8 cellular contexts compared by ENCODE assay signal in the genomic region with DNA sequence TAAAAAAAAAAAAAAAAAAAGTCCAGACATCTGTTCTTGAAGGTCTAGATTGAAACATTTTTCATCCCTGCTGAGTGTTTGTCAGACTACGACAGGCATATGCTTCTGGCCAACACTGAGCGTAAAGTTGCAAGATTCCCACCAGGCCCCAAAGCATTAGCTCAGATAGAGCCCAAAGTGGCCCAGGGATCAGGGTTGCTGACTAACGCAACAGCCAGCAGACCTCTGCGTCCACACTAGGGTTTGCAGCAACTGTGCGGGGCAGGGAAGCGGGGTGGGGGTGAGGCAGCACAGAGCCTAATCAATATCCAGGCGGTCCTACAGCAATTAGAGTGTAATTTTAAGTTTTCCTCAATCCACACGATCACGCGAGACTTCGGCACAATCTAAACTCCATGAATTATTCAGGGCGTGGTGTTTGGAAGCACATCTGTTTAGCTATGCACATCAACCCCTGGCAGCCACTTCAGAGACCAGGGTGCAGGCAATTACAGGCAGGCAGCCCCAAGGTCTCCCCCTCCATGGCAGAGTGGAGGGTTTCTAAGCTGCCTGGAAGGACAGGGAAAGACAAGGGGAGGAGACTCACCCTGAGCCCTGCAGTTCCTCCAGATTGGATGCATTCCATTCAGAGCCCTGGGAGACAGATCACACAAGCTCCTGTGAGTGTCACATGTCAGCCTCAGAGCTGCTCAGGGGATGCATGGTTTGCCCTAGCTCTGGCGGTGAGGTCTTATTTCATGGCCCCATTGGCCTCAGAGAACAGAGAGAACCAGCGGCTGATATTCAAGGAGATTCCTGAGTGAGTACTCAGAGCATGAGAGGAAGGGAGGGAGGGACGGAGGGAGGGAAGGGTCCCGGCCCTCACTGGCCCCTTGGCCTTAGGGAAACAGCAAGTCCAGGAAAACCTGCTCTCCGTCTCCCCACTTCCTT. TPM values are rescaled to one million over a fixed set of nuclear protein-coding genes. Genes with fewer than 3 reads are reported as not detected.
DNase-seq lines count a peak whose midpoint lies in the region; ATAC-seq and TF ChIP-seq lines count a peak whose summit lies in the region.

No MANE protein-coding gene starts in this region.

- H3K27me3 Mint-ChIP-seq in activated T-helper 17 cell treated with anti-CD3 and anti-CD28 coated beads, Interleukin-2, amount 50 U/mL, for 72 hours: no peaks in the 10 kb centered on the region

- H3K4me1 ChIP-seq in heart right ventricle (peaks cover 20 to 89% (median 62%) of the 10 kb centered on the region in 9 donors), rectal smooth muscle tissue (ENCODE audit: control insufficient read depth, insufficient read depth, low read length) (peaks cover 72% of the 10 kb centered on the region)

- H3K36me3 ChIP-seq in heart right ventricle: peaks cover 0 to 98% (median 51%) of the 10 kb centered on the region in 9 donors
- H3K36me3 ChIP-seq in rectal smooth muscle tissue (ENCODE audit: control insufficient read depth, insufficient read depth, low read length): peaks cover 17% of the 10 kb centered on the region

- H3K9me3 ChIP-seq in heart right ventricle: no peaks in the 10 kb centered on the region

- ATAC-seq in SK-N-SH treated with all-trans-retinoic acid at 6 μM for 48 hours: peak; percentile 87
- ATAC-seq in heart right ventricle: peak; percentile 18 to 67 (median 48)
- no peak for ATAC-seq in activated T-helper 17 cell treated with anti-CD3 and anti-CD28 coated beads, Interleukin-2, amount 50 U/mL, for 72 hours (replicated peaks)
- no peak for ATAC-seq in HG02759 (IDR thresholded peaks at IDR 0.05; ENCODE audit: unreplicated experiment)

- peaks cover 96% of the 10 kb centered on the region for H3K36me3 Mint-ChIP-seq in activated T-helper 17 cell treated with anti-CD3 and anti-CD28 coated beads, Interleukin-2, amount 50 U/mL, for 72 hours (ENCODE audit: low read depth)

- intact Hi-C loops in heart right ventricle (cut with DNase I): loop anchor here (1.0 to 10.0 kb wide), 21 partner anchors 49 to 293 kb away; a partner anchor contains a TSS

- H3K27ac ChIP-seq in heart right ventricle (peak overlapping the region; percentile 79 to 91 (median 87)), rectal smooth muscle tissue (ENCODE audit: low read depth, low read length) (peak overlapping the region; percentile 95)

- peak overlapping the region; percentile 36 for H3K9ac ChIP-seq in rectal smooth muscle tissue (ENCODE audit: low read length)

- H3K27ac Mint-ChIP-seq in activated T-helper 17 cell treated with anti-CD3 and anti-CD28 coated beads, Interleukin-2, amount 50 U/mL, for 72 hours: no peak overlapping the region

- H3K4me1 Mint-ChIP-seq in activated T-helper 17 cell treated with anti-CD3 and anti-CD28 coated beads, Interleukin-2, amount 50 U/mL, for 72 hours: no peaks in the 10 kb centered on the region

- DNase-seq in Daoy (ENCODE audit: low read depth) (peak; percentile 66), heart right ventricle (peak in 1 of 2 donors; percentile 52), NCI-H774 (lab: John Stamatoyannopoulos, UW) (no peak)
- no peak for DNase-seq in stimulated activated CD4-positive, alpha-beta T cell treated with anti-CD3 and anti-CD28 coated beads, Interleukin-2, amount 100 ng/mL, for 48 hours

- H3K27me3 ChIP-seq in heart right ventricle (no peaks in the 10 kb centered on the region), rectal smooth muscle tissue (ENCODE audit: control insufficient read depth, insufficient read depth, low read length) (no peaks in the 10 kb centered on the region)

- H3K9me3 Mint-ChIP-seq in activated T-helper 17 cell treated with anti-CD3 and anti-CD28 coated beads, Interleukin-2, amount 50 U/mL, for 72 hours: no peaks in the 10 kb centered on the region

- no peak overlapping the region for H3K4me3 Mint-ChIP-seq in activated T-helper 17 cell treated with anti-CD3 and anti-CD28 coated beads, Interleukin-2, amount 50 U/mL, for 72 hours

- peak overlapping the region in 8 of 10 donors; percentile 9 to 37 (median 21) for H3K4me3 ChIP-seq in heart right ventricle
- peak overlapping the region; percentile 42 for H3K4me3 ChIP-seq in rectal smooth muscle tissue (ENCODE audit: low read length)

- no peak for TF ChIP-seq CTCF in heart right ventricle (IDR thresholded peaks at IDR 0.05)

- whole genome bisulfite sequencing in heart right ventricle, 2 donors: 22 to 25% methylated on average over 17 of the region's 17 CpGs

TF ChIP-seq in SK-N-SH treated with all-trans-retinoic acid at 6 μM for 48 hours, 23 proteins besides CTCF, POLR2A, EP300 and RAD21:
- TF ChIP-seq ESRRG (CRISPR knock-in tag; IDR thresholded peaks at IDR 0.05): no peak
- TF ChIP-seq SNAI2 (CRISPR knock-in tag; IDR thresholded peaks at IDR 0.05): no peak
- no peak for TF ChIP-seq TCF4 (CRISPR knock-in tag; IDR thresholded peaks at IDR 0.05; ENCODE audit: borderline replicate concordance)
- no peak for TF ChIP-seq BACH2 (CRISPR knock-in tag; IDR thresholded peaks at IDR 0.05; ENCODE audit: borderline replicate concordance)
- TF ChIP-seq, protein P1, sequence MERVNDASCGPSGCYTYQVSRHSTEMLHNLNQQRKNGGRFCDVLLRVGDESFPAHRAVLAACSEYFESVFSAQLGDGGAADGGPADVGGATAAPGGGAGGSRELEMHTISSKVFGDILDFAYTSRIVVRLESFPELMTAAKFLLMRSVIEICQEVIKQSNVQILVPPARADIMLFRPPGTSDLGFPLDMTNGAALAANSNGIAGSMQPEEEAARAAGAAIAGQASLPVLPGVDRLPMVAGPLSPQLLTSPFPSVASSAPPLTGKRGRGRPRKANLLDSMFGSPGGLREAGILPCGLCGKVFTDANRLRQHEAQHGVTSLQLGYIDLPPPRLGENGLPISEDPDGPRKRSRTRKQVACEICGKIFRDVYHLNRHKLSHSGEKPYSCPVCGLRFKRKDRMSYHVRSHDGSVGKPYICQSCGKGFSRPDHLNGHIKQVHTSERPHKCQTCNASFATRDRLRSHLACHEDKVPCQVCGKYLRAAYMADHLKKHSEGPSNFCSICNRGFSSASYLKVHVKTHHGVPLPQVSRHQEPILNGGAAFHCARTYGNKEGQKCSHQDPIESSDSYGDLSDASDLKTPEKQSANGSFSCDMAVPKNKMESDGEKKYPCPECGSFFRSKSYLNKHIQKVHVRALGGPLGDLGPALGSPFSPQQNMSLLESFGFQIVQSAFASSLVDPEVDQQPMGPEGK (CRISPR knock-in tag; IDR thresholded peaks at IDR 0.05; ENCODE audit: borderline replicate concordance): no peak
- TF ChIP-seq PPARA (CRISPR knock-in tag; IDR thresholded peaks at IDR 0.05; ENCODE audit: borderline replicate concordance): no peak
- TF ChIP-seq GLIS3 (CRISPR knock-in tag; IDR thresholded peaks at IDR 0.05): no peak

RNA-seq across cellular contexts. Expression of a gene that starts 55.4 kb away (rescaled TPM):
- 3.9 and 5.7 TPM in 2 replicates for total RNA-seq in Daoy (2014; rRNA removed; shearing (Covaris generic))
- 10 to 100 TPM; 28.4 to 48.7 (median 35.1) TPM for total RNA-seq in heart right ventricle
- 1 to 10 TPM; 4.2 to 7.5 TPM for polyA plus RNA-seq in heart right ventricle
- 10 to 100 TPM; 60.8 to 95.4 TPM for total RNA-seq in activated T-helper 17 cell treated with anti-CD3 and anti-CD28 coated beads, Interleukin-2, amount 50 U/mL, for 72 hours

Comparison
In these comparisons a context has a peak if more than half of its experiments do, and no peak if none do; other contexts are left out.
1. ATAC-seq: peak in SK-N-SH treated with all-trans-retinoic acid at 6 μM for 48 hours (single experiment) and heart right ventricle (8 of 8); none in activated T-helper 17 cell treated with anti-CD3 and anti-CD28 coated beads, Interleukin-2, amount 50 U/mL, for 72 hours (single experiment) and HG02759 (single experiment).